In genomic region chr22:46866591-46866990, GRCh38 we compare ENCODE assay signal across 13 cellular contexts.
A peak's percentile ranks its signal among the peaks of the same experiment; 100 is the strongest.
DNase-seq lines count a peak whose midpoint lies in the region; ATAC-seq, FAIRE-seq and TF ChIP-seq lines count a peak whose summit lies in the region.
"Had no signal": no experiment of that assay in that cellular context is flagged by ENCODE, and none has a peak within 500 bp of the region (broad histone marks: within the 10 kb centered on the region; RNA-seq: fewer than 3 reads in every experiment).

No MANE protein-coding gene starts in this region.

- H3K27ac ChIP-seq in brain microvascular endothelial cell: peak overlapping the region; percentile 86
- H3K27ac ChIP-seq in caudate nucleus (ENCODE audit: low read depth, low read length): no peak overlapping the region
- H3K27ac ChIP-seq: transverse colon had no signal

- CTCF ChIA-PET in AG04449 (lab: Yijun Ruan, JAX): interaction anchor here (1.3 to 1.5 kb wide), 2 partner anchors 21 to 58 kb away, joined by 4 to 8 read pairs; no protein-coding TSS in a partner anchor

- no peaks in the 10 kb centered on the region for H3K36me3 ChIP-seq in brain microvascular endothelial cell (replicated peaks)
- H3K36me3 ChIP-seq: transverse colon had no signal

- peaks cover 10% of the 10 kb centered on the region for H3K9me3 Mint-ChIP-seq in glutamatergic neuron (ENCODE audit: unreplicated experiment)

- H3K27ac Mint-ChIP-seq in glutamatergic neuron (ENCODE audit: unreplicated experiment): no peak overlapping the region
- H3K27ac Mint-ChIP-seq: activated CD4-positive, alpha-beta T cell treated with anti-CD3 and anti-CD28 coated beads for 36 hours had no signal

- H3K27me3 ChIP-seq in brain microvascular endothelial cell (replicated peaks): no peaks in the 10 kb centered on the region
- H3K27me3 ChIP-seq: transverse colon had no signal

- no peaks in the 10 kb centered on the region for H3K4me1 Mint-ChIP-seq in glutamatergic neuron (ENCODE audit: low read depth, unreplicated experiment)
- H3K4me1 Mint-ChIP-seq: activated CD4-positive, alpha-beta T cell treated with anti-CD3 and anti-CD28 coated beads for 36 hours had no signal

- no peak for FAIRE-seq in HTR-8/SVneo (lab: Jason Lieb, UNC)

- no peak overlapping the region for H3K4me3 Mint-ChIP-seq in glutamatergic neuron (ENCODE audit: unreplicated experiment)
- H3K4me3 Mint-ChIP-seq: activated CD4-positive, alpha-beta T cell treated with anti-CD3 and anti-CD28 coated beads for 36 hours had no signal

- no peak for TF ChIP-seq POLR2A in GM18505 (IDR thresholded peaks at IDR 0.05; ENCODE audit: borderline replicate concordance, extremely low read depth, insufficient read depth, insufficient read length)

- no peak for ATAC-seq in GM18505 (IDR thresholded peaks at IDR 0.05; ENCODE audit: unreplicated experiment)
- ATAC-seq: activated CD4-positive, alpha-beta T cell treated with anti-CD3 and anti-CD28 coated beads for 36 hours had no signal

- DNase-seq in AG04449 (ENCODE audit: low read depth, low spot score) (peak; percentile 82), HTR-8/SVneo (ENCODE audit: insufficient read length, low spot score) (peak; percentile 41), brain microvascular endothelial cell (peak; percentile 91), iPS DF 19.7 (ENCODE audit: low read depth, low spot score) (peak; percentile 23), caudate nucleus (lab: John Stamatoyannopoulos, UW) (no peak), glutamatergic neuron (no peak), Ammon's horn (ENCODE audit: low spot score) (no peak)
- DNase-seq: activated CD4-positive, alpha-beta T cell treated with anti-CD3 and anti-CD28 coated beads for 36 hours; DMS53; KG1; NCI-H2081 treated with DMSO at 0.1 percent for 48 hours; transverse colon had no signal

- H3K27me3 Mint-ChIP-seq in glutamatergic neuron (ENCODE audit: unreplicated experiment): peaks cover 6% of the 10 kb centered on the region
- H3K27me3 Mint-ChIP-seq: activated CD4-positive, alpha-beta T cell treated with anti-CD3 and anti-CD28 coated beads for 36 hours had no signal

- in situ Hi-C loops in brain microvascular endothelial cell (cut with HindIII; ENCODE audit: low pct_ligation_motif_present, low sequenced_read_pairs): no loop called here

- TF ChIP-seq CTCF in AG04449 (IDR thresholded peaks at IDR 0.05; ENCODE audit: insufficient read depth, low read length, missing control alignments) (no peak), brain microvascular endothelial cell (IDR thresholded peaks at IDR 0.05; ENCODE audit: low read depth, low read length, missing control alignments) (no peak), glutamatergic neuron (IDR thresholded peaks at IDR 0.05; ENCODE audit: partially characterized antibody, unreplicated experiment) (no peak)

- H3K4me3 ChIP-seq in AG04449 (ENCODE audit: low read depth, low read length) (no peak overlapping the region), brain microvascular endothelial cell (ENCODE audit: low read depth, low read length) (no peak overlapping the region)
- H3K4me3 ChIP-seq: transverse colon had no signal

- POLR2A ChIA-PET in AG04449 (lab: Yijun Ruan, JAX): interaction anchor here (0.5 to 0.8 kb wide), 4 partner anchors 50 to 181 kb away, joined by 3 to 4 read pairs (median 3); partner anchors contain the start of gene TBC1D22A

- peaks cover 32% of the 10 kb centered on the region for H3K36me3 Mint-ChIP-seq in glutamatergic neuron (ENCODE audit: unreplicated experiment)

Comparison
In these comparisons a context has a peak if more than half of its experiments do, and no peak if none do; other contexts are left out.
1. DNase-seq: peak in AG04449 (single experiment), HTR-8/SVneo (single experiment), brain microvascular endothelial cell (single experiment) and iPS DF 19.7 (single experiment); none in caudate nucleus (0 of 61), glutamatergic neuron (single experiment) and Ammon's horn (single experiment).